ENCODE assay signal across 8 cellular contexts in the genomic region with DNA sequence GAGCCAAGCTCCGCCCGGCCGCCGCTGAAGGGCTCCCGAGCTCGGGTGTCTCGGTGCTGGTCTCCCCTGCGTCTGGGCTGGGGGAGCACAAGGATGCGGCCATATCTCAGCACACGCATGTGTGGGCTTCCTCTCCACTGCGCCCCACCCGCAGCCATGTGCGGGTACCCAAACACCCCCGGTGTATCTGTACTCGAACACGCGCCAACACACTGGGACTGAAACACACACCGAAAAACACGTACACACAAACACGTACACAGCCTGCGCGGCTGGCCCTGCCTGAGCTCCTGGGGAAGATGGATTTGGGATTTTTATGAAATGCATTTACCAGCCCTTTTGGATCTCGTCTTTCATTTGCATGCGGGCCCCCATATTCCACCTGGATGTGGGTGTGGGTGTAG. TPM values are rescaled to one million over a fixed set of nuclear protein-coding genes. Genes with fewer than 3 reads are reported as not detected.
DNase-seq lines count a peak whose midpoint lies in the region; ATAC-seq and TF ChIP-seq lines count a peak whose summit lies in the region.

No MANE protein-coding gene starts in this region.

- peak overlapping the region; percentile 86 for H3K4me3 ChIP-seq in fibroblast of the aortic adventitia (ENCODE audit: low read depth, low read length)
- H3K4me3 ChIP-seq in ovary = peak overlapping the region; percentile 49

- H3K9me3 ChIP-seq in ovary = no peaks in the 10 kb centered on the region

- no peak for TF ChIP-seq EP300 in ovary (IDR thresholded peaks at IDR 0.05)

- CTCF ChIA-PET in RWPE1 (lab: Yijun Ruan, JAX) = interaction anchor here (0.6 to 1.6 kb wide), 6 partner anchors 10 to 1010 kb away, joined by 3 to 6 read pairs (median 4); no protein-coding TSS in a partner anchor

- 1 to 2% (median 2%) methylated on average over 15 to 24 of the region's 24 CpGs for WGBS in ovary, 3 donors

- no peaks in the 10 kb centered on the region for H3K27me3 ChIP-seq in ovary

- DNase-seq in RWPE1 (ENCODE audit: low spot score) (no peak), fibroblast of the aortic adventitia (ENCODE audit: low read depth) (no peak), ovary (no peak), head of caudate nucleus (no peak), NCI-H146 (lab: John Stamatoyannopoulos, UW) (no peak), COLO668 (lab: John Stamatoyannopoulos, UW; ENCODE audit: unreplicated experiment) (no peak)

- H3K27ac ChIP-seq in C4-2B (peak overlapping the region; percentile 99), RWPE1 (peak overlapping the region; percentile 98), ovary (peak overlapping the region; percentile 64 to 90)

- H3K4me1 ChIP-seq in ovary (ENCODE audit: insufficient read depth) = no peaks in the 10 kb centered on the region

- TF ChIP-seq CTCF in C4-2B (conservative IDR thresholded peaks at IDR 0.05) (peak; percentile 0; the same call in 1 of the 2 replicates), RWPE1 (conservative IDR thresholded peaks at IDR 0.05; ENCODE audit: low read depth) (no peak), fibroblast of the aortic adventitia (IDR thresholded peaks at IDR 0.05; ENCODE audit: insufficient read depth, low read length) (no peak), ovary (IDR thresholded peaks at IDR 0.05) (no peak)

- no peak for ATAC-seq in HG03457 (IDR thresholded peaks at IDR 0.05; ENCODE audit: unreplicated experiment)

- POLR2A ChIA-PET in RWPE1 (lab: Yijun Ruan, JAX; ENCODE audit: low non-redundant PET) = interaction anchor here (0.7 kb wide), 2 partner anchors 433 to 542 kb away, joined by 3 to 4 read pairs; no protein-coding TSS in a partner anchor

- intact Hi-C loops in ovary (cut with DNase I) (no loop called here), head of caudate nucleus (cut with DNase I) (loop anchor here (10.0 kb wide), 1 partner anchor 280 kb away; a partner anchor contains a TSS)

- no peak for TF ChIP-seq POLR2A in ovary (IDR thresholded peaks at IDR 0.05)

- H3K36me3 ChIP-seq in ovary = no peaks in the 10 kb centered on the region

RNA-seq across cellular contexts. Expression of a gene that starts 0.9 kb away (rescaled TPM):
- 5.7 and 12.8 TPM in 2 replicates for total RNA-seq in fibroblast of the aortic adventitia (ENCODE audit: low replicate concordance)
- total RNA-seq in ovary = 100 to 1,000 TPM in 1 of 7 donors, 10 to 100 TPM in 6; 41.4 to 106 (median 74.6) TPM
- polyA plus RNA-seq in ovary = 10 to 100 TPM; 25.4 to 33.7 TPM
